13 cellular contexts compared by ENCODE assay signal in the genomic region with DNA sequence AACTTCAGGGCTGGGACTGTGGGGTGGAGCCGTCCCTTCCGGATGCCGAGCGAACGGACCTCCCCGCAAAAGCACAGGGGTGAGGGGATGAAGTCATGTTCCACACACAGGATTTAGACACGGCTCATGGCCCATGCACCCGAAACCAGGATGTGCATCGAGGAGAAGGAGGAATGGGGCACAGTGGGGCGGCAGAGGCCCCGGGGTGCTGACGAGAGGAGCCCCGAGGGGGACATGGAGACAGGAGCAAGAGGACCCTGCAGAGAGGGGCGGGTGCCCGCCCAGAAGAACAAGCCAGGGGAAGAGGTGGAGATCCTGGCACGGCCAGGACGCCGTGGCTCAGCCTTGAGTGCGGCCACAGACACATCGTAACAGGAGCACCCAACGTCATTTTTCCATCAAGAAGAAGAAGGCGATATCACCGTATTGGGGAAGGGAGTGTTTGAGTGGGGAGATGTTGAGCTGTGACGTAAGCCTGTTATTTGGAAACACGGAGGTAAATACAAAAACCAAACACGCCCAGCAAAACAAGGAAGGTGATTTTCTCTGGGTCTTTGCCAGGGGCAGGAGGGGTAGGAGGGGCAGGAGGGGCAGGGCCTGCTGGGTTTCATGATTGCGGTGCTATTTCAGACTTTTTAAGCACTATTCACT. TPM values are rescaled to one million over a fixed set of nuclear protein-coding genes. Genes with fewer than 3 reads are reported as not detected.
DNase-seq lines count a peak whose midpoint lies in the region; TF ChIP-seq lines count a peak whose summit lies in the region.
"Had no signal": no experiment of that assay in that cellular context is flagged by ENCODE, and none has a peak within 500 bp of the region (broad histone marks: within the 10 kb centered on the region; RNA-seq: fewer than 3 reads in every experiment).

No MANE protein-coding gene starts in this region.

- no peak for TF ChIP-seq CTCF in MCF 10A (IDR thresholded peaks at IDR 0.05; ENCODE audit: unreplicated experiment)
- TF ChIP-seq CTCF in mammary epithelial cell (conservative IDR thresholded peaks at IDR 0.05 in 1 of 2, IDR thresholded peaks at IDR 0.05 in 1 of 2; ENCODE audit: extremely low read depth in 1 of 2, insufficient read depth in 1 of 2, low read depth in 1 of 2, low read length in 2 of 2), result no peak

- H3K4me2 ChIP-seq in mammary epithelial cell (ENCODE audit: insufficient read depth, low read depth, low read length) (no peak overlapping the region), Karpas-422 (ENCODE audit: low read depth, low read length, poor library complexity, severe bottlenecking) (no peak overlapping the region)

- intact Hi-C loops in MCF 10A (cut with micrococcal nuclease) (no loop called here), mammary epithelial cell (cut with micrococcal nuclease) (no loop called here)

- no peak overlapping the region for H3K4me3 Mint-ChIP-seq in MCF 10A (ENCODE audit: unreplicated experiment)
- no peak overlapping the region for H3K4me3 Mint-ChIP-seq in activated CD4-positive, alpha-beta T cell treated with anti-CD3 and anti-CD28 coated beads, Interleukin-2, amount 10 ng/mL, durations not matched to agents 7 days and 5 days
- H3K4me3 Mint-ChIP-seq: immature natural killer cell, WTC11 had no signal

- no peak overlapping the region for H3K4me3 ChIP-seq in mammary epithelial cell (replicated peaks in 1 of 3; ENCODE audit: insufficient read depth in 1 of 3, low read depth in 2 of 3, low read length in 3 of 3)
- no peak overlapping the region for H3K4me3 ChIP-seq in Karpas-422 (ENCODE audit: low read length)
- H3K4me3 ChIP-seq: Peyer's patch had no signal

- H4K20me1 ChIP-seq in mammary epithelial cell (ENCODE audit: insufficient read depth, low read length), result no peaks in the 10 kb centered on the region
- H4K20me1 ChIP-seq in Karpas-422 (ENCODE audit: insufficient read depth, low read depth, low read length), result no peaks in the 10 kb centered on the region

- H3K4me1 ChIP-seq in mammary epithelial cell (ENCODE audit: insufficient read depth, low read length), result no peaks in the 10 kb centered on the region
- no peaks in the 10 kb centered on the region for H3K4me1 ChIP-seq in Karpas-422 (ENCODE audit: low read length)

- H3K27me3 Mint-ChIP-seq in MCF 10A (ENCODE audit: insufficient read depth, unreplicated experiment), result peaks cover 14% of the 10 kb centered on the region
- no peaks in the 10 kb centered on the region for H3K27me3 Mint-ChIP-seq in activated CD4-positive, alpha-beta T cell treated with anti-CD3 and anti-CD28 coated beads, Interleukin-2, amount 10 ng/mL, durations not matched to agents 7 days and 5 days

- H3K27ac ChIP-seq in mammary epithelial cell (ENCODE audit: insufficient read depth, low read depth, low read length), result no peak overlapping the region
- no peak overlapping the region for H3K27ac ChIP-seq in Karpas-422 (ENCODE audit: low read length)
- H3K27ac ChIP-seq: C4-2B had no signal

- POLR2A ChIA-PET in MCF 10A (lab: Yijun Ruan, JAX), result no interaction called here
- POLR2A ChIA-PET in activated CD4-positive, alpha-beta T cell treated with anti-CD3 and anti-CD28 coated beads, Interleukin-2, amount 10 ng/mL, durations not matched to agents 7 days and 5 days (lab: Charles Lee), result no interaction called here

- no peaks in the 10 kb centered on the region for H3K79me2 ChIP-seq in mammary epithelial cell (ENCODE audit: insufficient read depth, low read length)
- no peaks in the 10 kb centered on the region for H3K79me2 ChIP-seq in Karpas-422 (ENCODE audit: low read length)

- no peaks in the 10 kb centered on the region for H3K9me2 ChIP-seq in Karpas-422 (replicated peaks; ENCODE audit: insufficient read depth, low read length)

- dilution Hi-C loops in mammary epithelial cell (cut with HindIII; ENCODE audit: low sequenced_read_pairs), result loop anchor here (5.0 kb wide), 1 partner anchor 82 kb away; no protein-coding TSS in a partner anchor

- CTCF ChIA-PET in MCF 10A (lab: Yijun Ruan, JAX), result interaction anchor here (0.6 to 0.9 kb wide), 5 partner anchors 10 to 234 kb away, joined by 3 to 4 read pairs (median 4); no protein-coding TSS in a partner anchor
- CTCF ChIA-PET in mammary epithelial cell (lab: Charles Lee; ENCODE audit: low non-redundant PET), result no interaction called here
- CTCF ChIA-PET in activated CD4-positive, alpha-beta T cell treated with anti-CD3 and anti-CD28 coated beads, Interleukin-2, amount 10 ng/mL, durations not matched to agents 7 days and 5 days (lab: Charles Lee), result interaction anchor here (0.6 to 2.9 kb wide), 19 partner anchors 7 to 637 kb away, joined by 3 to 23 read pairs (median 3); no protein-coding TSS in a partner anchor

- H3K27me3 ChIP-seq in mammary epithelial cell (ENCODE audit: insufficient read depth, low read length) (no peaks in the 10 kb centered on the region), Karpas-422 (ENCODE audit: low read length) (no peaks in the 10 kb centered on the region)
- H3K27me3 ChIP-seq: Peyer's patch had no signal

- no peak overlapping the region for H3K27ac Mint-ChIP-seq in MCF 10A (ENCODE audit: low read depth, unreplicated experiment)
- H3K27ac Mint-ChIP-seq in activated CD4-positive, alpha-beta T cell treated with anti-CD3 and anti-CD28 coated beads, Interleukin-2, amount 10 ng/mL, durations not matched to agents 7 days and 5 days, result no peak overlapping the region
- H3K27ac Mint-ChIP-seq: WTC11 had no signal

- H3K9me3 ChIP-seq in mammary epithelial cell (replicated peaks; ENCODE audit: insufficient read depth, low read length), result peaks cover 27% of the 10 kb centered on the region
- peaks cover 28% of the 10 kb centered on the region for H3K9me3 ChIP-seq in Karpas-422 (ENCODE audit: low read length)

- H2AFZ ChIP-seq in mammary epithelial cell (ENCODE audit: low read depth, low read length) (no peak overlapping the region), Karpas-422 (ENCODE audit: low read length) (no peak overlapping the region)

- H3K36me3 ChIP-seq in mammary epithelial cell (ENCODE audit: insufficient read depth, low read length) (peaks cover 9% of the 10 kb centered on the region), Karpas-422 (ENCODE audit: insufficient read depth, low read length) (no peaks in the 10 kb centered on the region)

- peaks cover 18% of the 10 kb centered on the region for H3K36me3 Mint-ChIP-seq in MCF 10A (ENCODE audit: insufficient read depth, unreplicated experiment)
- peaks cover 6% of the 10 kb centered on the region for H3K36me3 Mint-ChIP-seq in activated CD4-positive, alpha-beta T cell treated with anti-CD3 and anti-CD28 coated beads, Interleukin-2, amount 10 ng/mL, durations not matched to agents 7 days and 5 days (ENCODE audit: low read depth)
- H3K36me3 Mint-ChIP-seq: immature natural killer cell had no signal

- H3K4me1 Mint-ChIP-seq in MCF 10A (ENCODE audit: insufficient read depth, unreplicated experiment), result no peaks in the 10 kb centered on the region
- no peaks in the 10 kb centered on the region for H3K4me1 Mint-ChIP-seq in activated CD4-positive, alpha-beta T cell treated with anti-CD3 and anti-CD28 coated beads, Interleukin-2, amount 10 ng/mL, durations not matched to agents 7 days and 5 days
- H3K4me1 Mint-ChIP-seq: WTC11 had no signal

- WGBS in mammary epithelial cell (ENCODE audit: low coverage, missing lambda C conversion rate), result 50% methylated on average over 27 of the region's 27 CpGs

- peaks cover 10% of the 10 kb centered on the region for H3K9me3 Mint-ChIP-seq in MCF 10A (ENCODE audit: unreplicated experiment)
- peaks cover 5% of the 10 kb centered on the region for H3K9me3 Mint-ChIP-seq in activated CD4-positive, alpha-beta T cell treated with anti-CD3 and anti-CD28 coated beads, Interleukin-2, amount 10 ng/mL, durations not matched to agents 7 days and 5 days

- in situ Hi-C loops in mammary epithelial cell (cut with MboI; ENCODE audit: low sequenced_read_pairs in 2 of 2), result no loop called here

- BruUV-seq in MCF 10A (replicated peaks; lab: Mats Ljungman, UMichigan), result no TSS peak
- no TSS peak for BruUV-seq in mammary epithelial cell (replicated peaks; lab: Mats Ljungman, UMichigan)

- DNase-seq in MCF 10A (ENCODE audit: unreplicated experiment), result peak; percentile 31
- no peak for DNase-seq in mammary epithelial cell
- peak; percentile 71 for DNase-seq in NCI-H748 (lab: John Stamatoyannopoulos, UW; ENCODE audit: unreplicated experiment)
- peak; percentile 11 for DNase-seq in iPS-NIHi11 (ENCODE audit: low spot score)
- peak; percentile 72 for DNase-seq in ureter (ENCODE audit: low spot score)
- DNase-seq in Karpas-422, result no peak
- DNase-seq in AG08395 (ENCODE audit: low spot score), result no peak
- no peak for DNase-seq in activated CD4-positive, alpha-beta T cell treated with anti-CD3 and anti-CD28 coated beads, Interleukin-2, amount 10 ng/mL, durations not matched to agents 7 days and 5 days
- DNase-seq: stimulated activated CD4-positive, alpha-beta T cell treated with anti-CD3 and anti-CD28 coated beads, Interleukin-2, amount 100 ng/mL, for 48 hours had no signal

- H3K9ac ChIP-seq in mammary epithelial cell (ENCODE audit: insufficient read depth, low read length) (no peak overlapping the region), Karpas-422 (ENCODE audit: low read length) (no peak overlapping the region)

RNA-seq across cellular contexts. Expression of gene FOXL3, which starts 25.3 kb away (rescaled TPM):
- total RNA-seq in MCF 10A (2022) (not detected in 2 replicates), mammary epithelial cell (not detected), ureter (not detected)
- not detected for polyA plus RNA-seq in mammary epithelial cell
- not detected for polyA minus RNA-seq in mammary epithelial cell
- not detected in 2 replicates for total RNA-seq in Karpas-422 (2014; rRNA removed; shearing (Covaris generic); ENCODE audit: low replicate concordance)
- total RNA-seq in activated CD4-positive, alpha-beta T cell treated with anti-CD3 and anti-CD28 coated beads, Interleukin-2, amount 10 ng/mL, durations not matched to agents 7 days and 5 days, result not detected
- total RNA-seq: Peyer's patch, WTC11 had no signal
- polyA plus RNA-seq: immature natural killer cell had no signal

Comparison
In these comparisons a context has a peak if more than half of its experiments do, and no peak if none do; other contexts are left out.
1. DNase-seq: peak in MCF 10A (single experiment), NCI-H748 (single experiment), iPS-NIHi11 (single experiment) and ureter (single experiment); none in mammary epithelial cell (single experiment), Karpas-422 (single experiment), AG08395 (single experiment) and activated CD4-positive, alpha-beta T cell treated with anti-CD3 and anti-CD28 coated beads, Interleukin-2, amount 10 ng/mL, durations not matched to agents 7 days and 5 days (single experiment).